Comparison of ENCODE assay signal across 20 cellular contexts in the genomic region with DNA sequence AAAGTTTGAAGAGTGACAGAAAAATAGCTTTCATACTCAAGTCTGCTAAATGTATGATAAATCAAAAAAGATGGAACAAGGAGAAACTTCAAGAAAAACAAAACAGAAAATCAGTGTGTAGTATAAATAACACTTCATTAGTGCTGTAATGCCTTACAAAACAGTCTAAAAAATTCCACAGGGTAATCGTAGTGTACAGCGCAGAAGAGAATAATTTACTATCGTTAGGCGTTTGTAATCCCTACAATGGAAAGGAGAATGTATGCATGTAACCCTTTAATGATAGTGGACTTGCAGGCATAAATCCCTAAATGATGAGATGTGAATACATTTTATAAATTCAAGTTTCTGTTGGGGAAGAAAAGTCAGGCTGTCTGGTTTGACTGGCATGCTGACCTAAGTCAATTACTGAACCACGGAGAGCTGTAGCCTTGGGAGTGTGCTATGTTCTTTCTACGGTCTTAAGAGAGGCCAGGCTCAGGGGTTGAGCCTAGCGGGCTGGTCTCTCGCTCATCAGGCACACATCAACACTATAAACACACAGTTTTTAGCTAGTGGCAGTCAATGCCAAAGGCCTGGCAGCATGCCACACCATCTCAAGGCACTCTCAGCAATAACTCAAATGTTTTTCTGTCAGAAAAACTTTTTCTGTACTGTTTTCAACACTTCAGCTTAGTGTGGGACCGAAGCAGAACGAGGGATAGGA.
DNase-seq lines count a peak whose midpoint lies in the region; ATAC-seq and TF ChIP-seq lines count a peak whose summit lies in the region.
"Had no signal": no experiment of that assay in that cellular context is flagged by ENCODE, and none has a peak within 500 bp of the region (broad histone marks: within the 10 kb centered on the region; RNA-seq: fewer than 3 reads in every experiment).

No MANE protein-coding gene starts in this region.

- H3K4me1 ChIP-seq in left lung (no peaks in the 10 kb centered on the region), upper lobe of right lung (no peaks in the 10 kb centered on the region), endodermal cell (ENCODE audit: control insufficient read depth, insufficient read depth, low read length) (no peaks in the 10 kb centered on the region), colonic mucosa (no peaks in the 10 kb centered on the region)

- H3K27ac Mint-ChIP-seq in MCF 10A (ENCODE audit: low read depth, unreplicated experiment) (no peak overlapping the region), endodermal cell (no peak overlapping the region)
- H3K27ac Mint-ChIP-seq: activated naive CD4-positive, alpha-beta T cell treated with anti-CD3 and anti-CD28 coated beads, Interleukin-2, amount 50 U/mL, for 24 hours had no signal

- POLR2A ChIA-PET in MCF 10A (lab: Yijun Ruan, JAX), result no interaction called here

- DNase-seq in Right ventricle myocardium superior (peak; percentile 44), cardiac septum (ENCODE audit: low spot score) (no peak), MCF 10A (ENCODE audit: unreplicated experiment) (peak; percentile 19), left lung (no peak), upper lobe of right lung (no peak), endodermal cell (no peak), NCI-H2171 (lab: John Stamatoyannopoulos, UW) (no peak), colonic mucosa (no peak)
- DNase-seq: 8988T; activated CD4-positive, CD25-positive, alpha-beta regulatory T cell; activated T-cell treated with anti-CD3 and anti-CD28 coated beads, Interleukin-2, amount 50 U/mL, for 48 hours; H7; NCI-H1417; NCI-H2171 treated with DMSO at 0.1 percent for 48 hours; retina; stimulated activated CD4-positive, alpha-beta T cell treated with anti-CD3 and anti-CD28 coated beads, Interleukin-1b, Interleukin-23, amount 100 ng/mL, for 48 hours; stimulated activated naive CD4-positive, alpha-beta T cell treated with Interleukin-2 at 50 U/mL for 16 hours; trophoblast cell had no signal

- no peaks in the 10 kb centered on the region for H3K9me3 Mint-ChIP-seq in MCF 10A (ENCODE audit: unreplicated experiment)
- peaks cover 1% of the 10 kb centered on the region for H3K9me3 Mint-ChIP-seq in endodermal cell
- H3K9me3 Mint-ChIP-seq: activated naive CD4-positive, alpha-beta T cell treated with anti-CD3 and anti-CD28 coated beads, Interleukin-2, amount 50 U/mL, for 24 hours; brain had no signal

- no TSS peak for BruUV-seq in MCF 10A (replicated peaks; lab: Mats Ljungman, UMichigan)

- H3K36me3 Mint-ChIP-seq in MCF 10A (ENCODE audit: insufficient read depth, unreplicated experiment) (no peaks in the 10 kb centered on the region), endodermal cell (ENCODE audit: low read depth) (no peaks in the 10 kb centered on the region)
- H3K36me3 Mint-ChIP-seq: activated naive CD4-positive, alpha-beta T cell treated with anti-CD3 and anti-CD28 coated beads, Interleukin-2, amount 50 U/mL, for 24 hours; brain had no signal

- H3K27me3 Mint-ChIP-seq in MCF 10A (ENCODE audit: insufficient read depth, unreplicated experiment) (no peaks in the 10 kb centered on the region), endodermal cell (ENCODE audit: insufficient read depth) (no peaks in the 10 kb centered on the region)

- intact Hi-C loops in Right ventricle myocardium superior (cut with DNase I), result no loop called here
- intact Hi-C loops in cardiac septum (cut with DNase I), result no loop called here
- intact Hi-C loops in MCF 10A (cut with micrococcal nuclease), result no loop called here
- intact Hi-C loops in left lung (cut with DNase I), result no loop called here
- intact Hi-C loops in upper lobe of right lung (cut with DNase I), result no loop called here
- intact Hi-C loops in colonic mucosa (cut with DNase I), result no loop called here

- H3K27me3 ChIP-seq in left lung, result no peaks in the 10 kb centered on the region
- H3K27me3 ChIP-seq in upper lobe of right lung, result no peaks in the 10 kb centered on the region
- H3K27me3 ChIP-seq in endodermal cell (ENCODE audit: control insufficient read depth, insufficient read depth, low read length, poor library complexity, severe bottlenecking), result no peaks in the 10 kb centered on the region
- H3K27me3 ChIP-seq in colonic mucosa, result no peaks in the 10 kb centered on the region

- H3K4me1 Mint-ChIP-seq in MCF 10A (ENCODE audit: insufficient read depth, unreplicated experiment) (peaks cover 5% of the 10 kb centered on the region), endodermal cell (no peaks in the 10 kb centered on the region)
- H3K4me1 Mint-ChIP-seq: activated naive CD4-positive, alpha-beta T cell treated with anti-CD3 and anti-CD28 coated beads, Interleukin-2, amount 50 U/mL, for 24 hours had no signal

- peak; percentile 46 for ATAC-seq in Right ventricle myocardium superior (ENCODE audit: poor library complexity)
- ATAC-seq in left lung, result peak; percentile 60
- peak; percentile 42 for ATAC-seq in upper lobe of right lung

- CTCF ChIA-PET in MCF 10A (lab: Yijun Ruan, JAX), result interaction anchor here (0.6 to 1.4 kb wide), 2 partner anchors 116 to 779 kb away, joined by 3 to 5 read pairs; no protein-coding TSS in a partner anchor

- H3K27ac ChIP-seq in left lung (peak overlapping the region in 1 of 2 donors; percentile 21), upper lobe of right lung (no peak overlapping the region), endodermal cell (ENCODE audit: low read depth, low read length) (no peak overlapping the region), colonic mucosa (no peak overlapping the region)

- no peak for TF ChIP-seq CTCF in MCF 10A (IDR thresholded peaks at IDR 0.05; ENCODE audit: unreplicated experiment)
- no peak for TF ChIP-seq CTCF in left lung (IDR thresholded peaks at IDR 0.05)
- TF ChIP-seq CTCF in upper lobe of right lung (IDR thresholded peaks at IDR 0.05), result no peak
- no peak for TF ChIP-seq CTCF in endodermal cell (conservative IDR thresholded peaks at IDR 0.05)
- TF ChIP-seq CTCF in colonic mucosa (IDR thresholded peaks at IDR 0.05), result no peak

- WGBS in endodermal cell (ENCODE audit: insufficient coverage in 1 of 2, insufficient read length in 1 of 2), 2 experiments, result 95 to 97% methylated on average over 7 to 10 of the region's 10 CpGs

- H3K36me3 ChIP-seq in left lung (no peaks in the 10 kb centered on the region), upper lobe of right lung (no peaks in the 10 kb centered on the region), endodermal cell (ENCODE audit: control insufficient read depth, insufficient read depth, low read length) (no peaks in the 10 kb centered on the region), colonic mucosa (no peaks in the 10 kb centered on the region)

- H3K9me3 ChIP-seq in left lung (peaks cover 0 to 2% of the 10 kb centered on the region in 2 donors), upper lobe of right lung (no peaks in the 10 kb centered on the region), endodermal cell (ENCODE audit: control insufficient read depth, low read length) (no peaks in the 10 kb centered on the region), colonic mucosa (no peaks in the 10 kb centered on the region)

- H3K9ac ChIP-seq in endodermal cell (ENCODE audit: extremely low read depth, low read length, poor library complexity, severe bottlenecking) (no peak overlapping the region), colonic mucosa (ENCODE audit: low read depth in 2 of 2, low read length in 2 of 2) (no peak overlapping the region)

- no peak overlapping the region for H3K4me3 ChIP-seq in left lung
- H3K4me3 ChIP-seq in upper lobe of right lung, result no peak overlapping the region
- H3K4me3 ChIP-seq in endodermal cell (ENCODE audit: low read length), result no peak overlapping the region
- no peak overlapping the region for H3K4me3 ChIP-seq in colonic mucosa

- H3K4me3 Mint-ChIP-seq in MCF 10A (ENCODE audit: unreplicated experiment) (no peak overlapping the region), endodermal cell (no peak overlapping the region)
- H3K4me3 Mint-ChIP-seq: activated naive CD4-positive, alpha-beta T cell treated with anti-CD3 and anti-CD28 coated beads, Interleukin-2, amount 50 U/mL, for 24 hours; brain had no signal

Comparison
In these comparisons a context has a peak if more than half of its experiments do, and no peak if none do; other contexts are left out.
1. DNase-seq: peak in Right ventricle myocardium superior (single experiment) and MCF 10A (single experiment); none in cardiac septum (single experiment), left lung (0 of 2), upper lobe of right lung (single experiment), endodermal cell (single experiment), NCI-H2171 (single experiment) and colonic mucosa (single experiment).
2. Peak in every context shown above with its lines, with median percentiles within 50 percentile points of each other: ATAC-seq.